11 cellular contexts compared by ENCODE assay signal in the genomic region with DNA sequence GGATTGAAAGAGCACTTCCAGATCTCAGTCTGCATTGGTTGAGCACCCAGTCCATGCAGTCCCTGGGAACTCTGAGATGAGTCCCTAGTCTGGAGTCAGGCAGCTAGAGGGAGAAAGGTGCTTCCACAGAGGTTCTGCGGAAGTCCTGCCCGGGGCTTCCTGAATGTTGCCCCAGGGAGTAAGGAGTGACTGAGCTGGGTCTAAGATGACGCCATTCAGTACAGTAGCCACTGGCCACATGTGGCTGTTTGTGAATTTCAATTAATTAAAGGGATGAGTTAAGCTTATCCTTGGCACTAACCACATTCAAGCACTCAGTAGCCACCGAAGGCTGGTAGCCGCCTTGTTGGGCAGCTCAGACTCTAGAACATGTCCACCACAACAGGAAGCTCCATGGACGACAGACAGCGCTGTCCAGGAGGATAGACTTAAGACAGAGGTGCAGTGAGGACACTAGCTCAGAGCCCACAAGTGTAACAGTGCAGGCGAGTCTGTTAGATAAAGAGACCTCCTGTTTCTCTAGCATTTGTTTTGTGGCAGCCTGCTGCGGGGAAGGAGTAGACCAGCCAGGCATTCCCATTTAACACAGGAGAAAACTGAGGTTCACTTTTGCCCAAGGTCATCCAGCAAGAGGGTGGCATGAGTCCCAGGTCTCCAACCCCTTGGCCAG.
DNase-seq lines count a peak whose midpoint lies in the region; ATAC-seq and TF ChIP-seq lines count a peak whose summit lies in the region.
"Had no signal": no experiment of that assay in that cellular context is flagged by ENCODE, and none has a peak within 500 bp of the region (broad histone marks: within the 10 kb centered on the region; RNA-seq: fewer than 3 reads in every experiment).

No MANE protein-coding gene starts in this region.

- no peak overlapping the region for H3K4me3 ChIP-seq in GM23248
- peak overlapping the region; percentile 14 for H3K4me3 ChIP-seq in osteoblast (ENCODE audit: insufficient read depth, low read length)

- in situ Hi-C loops in GM23248 (cut with MboI): no loop called here

- ATAC-seq in HG03457 (IDR thresholded peaks at IDR 0.05; ENCODE audit: unreplicated experiment) (no peak), GM21515 (IDR thresholded peaks at IDR 0.05; ENCODE audit: unreplicated experiment) (no peak), HG02642 (IDR thresholded peaks at IDR 0.05; ENCODE audit: poor library complexity, unreplicated experiment) (no peak)
- ATAC-seq: activated CD4-positive, CD25-positive, alpha-beta regulatory T cell treated with anti-CD3 and anti-CD28 coated beads, Interleukin-2, amount 50 U/mL, for 24 hours had no signal

- no peak overlapping the region for H2AFZ ChIP-seq in GM23248
- no peak overlapping the region for H2AFZ ChIP-seq in osteoblast (ENCODE audit: low read length)

- H3K36me3 ChIP-seq in GM23248 (ENCODE audit: low read depth) (no peaks in the 10 kb centered on the region), osteoblast (ENCODE audit: insufficient read depth, low read length) (peaks cover 6% of the 10 kb centered on the region)

- no peaks in the 10 kb centered on the region for H3K9me2 ChIP-seq in GM23248 (ENCODE audit: insufficient read depth)

- H3K9ac ChIP-seq in GM23248: peak overlapping the region; percentile 71

- H3K27ac ChIP-seq in GM23248 (peak overlapping the region; percentile 90), caudate nucleus (ENCODE audit: low read depth, low read length) (peak overlapping the region; percentile 94), osteoblast (ENCODE audit: low read depth, low read length) (peak overlapping the region; percentile 77)

- H3K4me1 ChIP-seq in GM23248 (ENCODE audit: insufficient read depth) (peaks cover 45% of the 10 kb centered on the region), osteoblast (ENCODE audit: insufficient read depth, low read length) (peaks cover 64% of the 10 kb centered on the region)

- peak overlapping the region; percentile 50 for H3K4me2 ChIP-seq in GM23248 (ENCODE audit: unreplicated experiment)
- peak overlapping the region; percentile 9 for H3K4me2 ChIP-seq in osteoblast (ENCODE audit: insufficient read depth, low read length)

- H3F3A ChIP-seq in GM23248 (ENCODE audit: insufficient read depth): peaks cover 33% of the 10 kb centered on the region

- H3K27me3 ChIP-seq in GM23248 (replicated peaks; ENCODE audit: insufficient read depth) (no peaks in the 10 kb centered on the region), osteoblast (ENCODE audit: insufficient read depth, low read length) (no peaks in the 10 kb centered on the region)

- H3K9me3 ChIP-seq in GM23248 (ENCODE audit: low read depth) (no peaks in the 10 kb centered on the region), osteoblast (ENCODE audit: low read depth, low read length) (no peaks in the 10 kb centered on the region)

- DNase-seq in AG20443 (ENCODE audit: low spot score) (peak; percentile 50), GM23248 (peak; percentile 76), caudate nucleus (lab: John Stamatoyannopoulos, UW) (no peak), osteoblast (ENCODE audit: insufficient read length, low spot score, missing footprints) (peak; percentile 94), Ammon's horn (ENCODE audit: low spot score) (no peak)
- DNase-seq: DND-41, NCI-H524 had no signal

- WGBS in GM23248 (ENCODE audit: low coverage in 1 of 2, low lambda C conversion rate in 2 of 2, missing lambda C conversion rate in 2 of 2), 2 experiments: 49 to 51% methylated on average over 9 of the region's 9 CpGs

- TF ChIP-seq CTCF in osteoblast (IDR thresholded peaks at IDR 0.05; ENCODE audit: extremely low read depth, low read depth, low read length): no peak

- peaks cover 83% of the 10 kb centered on the region for H3K79me2 ChIP-seq in GM23248 (ENCODE audit: insufficient read depth)
- peaks cover 87% of the 10 kb centered on the region for H3K79me2 ChIP-seq in osteoblast (ENCODE audit: insufficient read depth, low read length)

- H4K20me1 ChIP-seq in GM23248 (ENCODE audit: insufficient read depth): no peaks in the 10 kb centered on the region
- H4K20me1 ChIP-seq in osteoblast (ENCODE audit: insufficient read depth, low read length): peaks cover 46% of the 10 kb centered on the region

Comparison
In these comparisons a context has a peak if more than half of its experiments do, and no peak if none do; other contexts are left out.
1. DNase-seq: peak in AG20443 (single experiment), GM23248 (single experiment) and osteoblast (single experiment); none in caudate nucleus (0 of 61) and Ammon's horn (single experiment).
2. Peak in every context shown above with its lines, with median percentiles within 50 percentile points of each other: H3K27ac ChIP-seq.